ENCODE assay signal across 8 cellular contexts in genomic region chr12:92408072-92408900, GRCh38.
A peak's percentile ranks its signal among the peaks of the same experiment; 100 is the strongest.
DNase-seq lines count a peak whose midpoint lies in the region; ATAC-seq, FAIRE-seq and TF ChIP-seq lines count a peak whose summit lies in the region.

No MANE protein-coding gene starts in this region.

- no peak overlapping the region for H3K4me3 ChIP-seq in iPS DF 6.9 (ENCODE audit: low read length)

- no peaks in the 10 kb centered on the region for H3K36me3 ChIP-seq in iPS DF 6.9 (ENCODE audit: control insufficient read depth, insufficient read depth, low read length)

- no peak overlapping the region for H3K27ac Mint-ChIP-seq in HFFc6
- H3K27ac Mint-ChIP-seq in activated T-cell treated with anti-CD3 and anti-CD28 coated beads, Interleukin-2, amount 50 U/mL, for 72 hours = peak overlapping the region; percentile 29

- H3K36me3 Mint-ChIP-seq in HFFc6 (ENCODE audit: low read depth) = no peaks in the 10 kb centered on the region
- H3K36me3 Mint-ChIP-seq in activated T-cell treated with anti-CD3 and anti-CD28 coated beads, Interleukin-2, amount 50 U/mL, for 72 hours (ENCODE audit: insufficient read depth in 2 of 2) = peaks cover 0 to 5% of the 10 kb centered on the region in 2 donors

- H3K9me3 Mint-ChIP-seq in HFFc6 = no peaks in the 10 kb centered on the region
- H3K9me3 Mint-ChIP-seq in activated T-cell treated with anti-CD3 and anti-CD28 coated beads, Interleukin-2, amount 50 U/mL, for 72 hours = peaks cover 0 to 2% of the 10 kb centered on the region in 2 donors

- FAIRE-seq in urothelium cell line (lab: Jason Lieb, UNC) = no peak

- no peak overlapping the region for H3K4me3 Mint-ChIP-seq in HFFc6
- H3K4me3 Mint-ChIP-seq in activated T-cell treated with anti-CD3 and anti-CD28 coated beads, Interleukin-2, amount 50 U/mL, for 72 hours = no peak overlapping the region

- peak; percentile 35 to 59 for ATAC-seq in activated T-cell treated with anti-CD3 and anti-CD28 coated beads, Interleukin-2, amount 50 U/mL, for 72 hours (replicated peaks in 1 of 2)
- no peak for ATAC-seq in GM21825 (IDR thresholded peaks at IDR 0.05; ENCODE audit: unreplicated experiment)

- no peaks in the 10 kb centered on the region; the same call in 1 of the 2 replicates for H3K4me1 Mint-ChIP-seq in HFFc6 (ENCODE audit: low read depth)
- H3K4me1 Mint-ChIP-seq in activated T-cell treated with anti-CD3 and anti-CD28 coated beads, Interleukin-2, amount 50 U/mL, for 72 hours (ENCODE audit: low read depth) = peaks cover 61% of the 10 kb centered on the region

- no peaks in the 10 kb centered on the region for H3K27me3 ChIP-seq in iPS DF 6.9 (ENCODE audit: control insufficient read depth, insufficient read depth, low read length)

- TF ChIP-seq CTCF in HFFc6 (IDR thresholded peaks at IDR 0.05) = peak; percentile 76

- H3K27ac ChIP-seq in iPS DF 6.9 (ENCODE audit: low read length) = no peak overlapping the region

- H3K4me1 ChIP-seq in iPS DF 6.9 (ENCODE audit: control insufficient read depth, insufficient read depth, low read length) = peaks cover 2% of the 10 kb centered on the region; the same call in 1 of the 2 replicates

- DNase-seq in DMS53 (lab: John Stamatoyannopoulos, UW) (peak; percentile 86), HFFc6 (peak; percentile 17), NCI-H748 treated with DMSO at 0.1 percent for 48 hours (lab: John Stamatoyannopoulos, UW) (peak; percentile 71), iPS DF 6.9 (ENCODE audit: low read depth, low spot score) (peak; percentile 33), urothelium cell line (ENCODE audit: low spot score) (peak; percentile 4), cerebellar cortex (ENCODE audit: low spot score) (no peak)
- DNase-seq in activated T-cell treated with anti-CD3 and anti-CD28 coated beads, Interleukin-2, amount 50 U/mL, for 72 hours = peak; percentile 65 to 76

- no peaks in the 10 kb centered on the region for H3K9me3 ChIP-seq in iPS DF 6.9 (ENCODE audit: control insufficient read depth, insufficient read depth, low read length)

- no peaks in the 10 kb centered on the region for H3K27me3 Mint-ChIP-seq in HFFc6 (ENCODE audit: insufficient read depth)
- H3K27me3 Mint-ChIP-seq in activated T-cell treated with anti-CD3 and anti-CD28 coated beads, Interleukin-2, amount 50 U/mL, for 72 hours (ENCODE audit: low read depth) = no peaks in the 10 kb centered on the region
